18 cellular contexts compared by ENCODE assay signal in the genomic region with DNA sequence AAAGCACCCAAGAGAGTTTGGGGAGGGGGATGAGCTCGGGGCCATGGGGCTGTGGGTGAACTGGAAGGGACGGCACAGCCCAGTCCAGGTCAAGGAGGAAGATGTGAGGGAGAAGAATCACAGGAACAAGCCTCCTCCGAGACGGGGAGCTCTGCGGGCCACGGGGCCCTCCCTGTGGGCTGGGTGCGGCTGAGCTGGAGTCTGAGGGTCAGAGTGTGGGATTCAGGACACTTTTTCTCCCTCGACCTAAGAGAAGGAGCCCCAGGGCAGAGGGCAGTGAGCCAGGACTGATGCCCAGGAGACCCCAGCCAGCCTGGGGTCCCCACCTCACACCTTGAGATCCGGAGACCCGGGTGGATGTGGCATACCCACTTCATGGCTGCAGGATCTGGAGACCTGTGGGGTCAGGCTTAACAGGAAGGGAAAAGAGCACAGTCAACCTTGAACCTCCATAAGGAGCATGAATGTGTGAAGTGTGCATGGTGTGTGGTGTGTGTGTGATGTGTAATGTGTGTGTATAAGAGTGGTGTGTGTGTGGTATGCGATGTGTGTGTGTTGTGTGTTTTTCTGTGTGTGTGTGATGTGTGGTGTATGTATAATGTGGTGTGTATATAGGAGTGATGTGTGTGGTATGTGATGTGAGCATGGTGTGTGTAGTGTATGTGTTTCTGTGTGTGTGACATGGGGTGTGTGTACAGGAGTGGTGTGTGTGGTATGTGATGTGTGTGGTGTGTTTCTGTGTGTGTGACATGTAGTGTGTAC.
DNase-seq lines count a peak whose midpoint lies in the region; ATAC-seq and TF ChIP-seq lines count a peak whose summit lies in the region.
"Had no signal": no experiment of that assay in that cellular context is flagged by ENCODE, and none has a peak within 500 bp of the region (broad histone marks: within the 10 kb centered on the region; RNA-seq: fewer than 3 reads in every experiment).

No MANE protein-coding gene starts in this region.

- ATAC-seq in SK-N-SH treated with all-trans-retinoic acid at 6 μM for 48 hours (no peak), GM19328 (IDR thresholded peaks at IDR 0.05; ENCODE audit: unreplicated experiment) (no peak)
- ATAC-seq: GM12878, left colon had no signal

- POLR2A ChIA-PET in SK-N-SH (lab: Yijun Ruan, JAX): no interaction called here

- DNase-seq in SK-N-SH (peak; percentile 8), GM13977 (ENCODE audit: low spot score) (peak; percentile 2), lower leg skin (ENCODE audit: low spot score in 2 of 2) (peak; percentile 0 to 56), spleen (peak; percentile 39), CD1c-positive myeloid dendritic cell (ENCODE audit: extremely low spot score) (no peak), sigmoid colon (no peak)
- DNase-seq: activated CD4-positive, alpha-beta T cell treated with anti-CD3 and anti-CD28 coated beads for 4 hours; DMS79; GM23248; left colon; natural killer cell; NCI-H1105; NCI-H2081; OCI-M1 had no signal

- no peaks in the 10 kb centered on the region for H3K79me2 ChIP-seq in SK-N-SH (ENCODE audit: insufficient read depth)

- no peak overlapping the region for H3K4me2 ChIP-seq in SK-N-SH

- H3K36me3 ChIP-seq in SK-N-SH (replicated peaks in 1 of 2; ENCODE audit: control insufficient read depth in 1 of 2, insufficient read depth in 2 of 2, low read length in 1 of 2): no peaks in the 10 kb centered on the region
- no peaks in the 10 kb centered on the region for H3K36me3 ChIP-seq in spleen
- H3K36me3 ChIP-seq in sigmoid colon: no peaks in the 10 kb centered on the region

- WGBS in SK-N-SH (ENCODE audit: low lambda C conversion rate): 15% methylated on average over 11 of the region's 11 CpGs
- WGBS in lower leg skin, 2 donors: 70 to 72% methylated on average over 11 of the region's 11 CpGs
- 62 to 77% (median 72%) methylated on average over 11 of the region's 11 CpGs for WGBS in spleen, 5 donors
- 66 to 83% methylated on average over 11 of the region's 11 CpGs for WGBS in sigmoid colon, 2 donors

- H3K27me3 ChIP-seq in SK-N-SH (ENCODE audit: insufficient read depth) (0 out of 2 replicates have a peak, but pooled peaks cover 6% of the 10 kb centered on the region), spleen (replicated peaks in 1 of 7) (peaks cover 0 to 75% (median 6%) of the 10 kb centered on the region in 7 donors), sigmoid colon (peaks cover 0 to 50% (median 20%) of the 10 kb centered on the region in 3 donors)

- TF ChIP-seq POLR2A in lower leg skin (IDR thresholded peaks at IDR 0.05): no peak
- no peak for TF ChIP-seq POLR2A in spleen (IDR thresholded peaks at IDR 0.05)
- no peak for TF ChIP-seq POLR2A in sigmoid colon (IDR thresholded peaks at IDR 0.05)

- H3K27ac ChIP-seq in SK-N-SH (ENCODE audit: low read depth in 2 of 2, low read length in 1 of 2) (no peak overlapping the region), spleen (no peak overlapping the region), sigmoid colon (no peak overlapping the region)
- H3K27ac ChIP-seq: 22Rv1, GM23248 had no signal

- H3K9me3 ChIP-seq in SK-N-SH (no peaks in the 10 kb centered on the region), spleen (peaks cover 0 to 23% (median 16%) of the 10 kb centered on the region in 8 donors), sigmoid colon (peaks cover 0 to 10% (median 2%) of the 10 kb centered on the region in 4 donors)

- CTCF ChIA-PET in SK-N-SH (lab: Yijun Ruan, JAX): interaction anchor here (1.3 to 1.4 kb wide), 2 partner anchors 18 to 310 kb away, joined by 4 to 5 read pairs; no protein-coding TSS in a partner anchor

- H3K9me2 ChIP-seq in SK-N-SH: no peaks in the 10 kb centered on the region

- no peak overlapping the region for H3K4me3 ChIP-seq in SK-N-SH (ENCODE audit: low read depth in 2 of 2, low read length in 1 of 2)
- no peak overlapping the region for H3K4me3 ChIP-seq in lower leg skin (ENCODE audit: low read depth, poor library complexity, severe bottlenecking)
- H3K4me3 ChIP-seq in spleen: no peak overlapping the region
- H3K4me3 ChIP-seq in sigmoid colon: no peak overlapping the region
- H3K4me3 ChIP-seq: GM12878, GM23248 had no signal

- H3F3A ChIP-seq in SK-N-SH (replicated peaks; ENCODE audit: insufficient read depth): no peaks in the 10 kb centered on the region

- no peak overlapping the region for H3K9ac ChIP-seq in SK-N-SH
- H3K9ac ChIP-seq: GM23248 had no signal

- no peaks in the 10 kb centered on the region for H4K20me1 ChIP-seq in SK-N-SH (ENCODE audit: insufficient read depth)

- TF ChIP-seq EP300 in SK-N-SH (IDR thresholded peaks at IDR 0.05; ENCODE audit: borderline replicate concordance in 1 of 2, low read depth in 1 of 2, low read length in 1 of 2) (no peak), sigmoid colon (IDR thresholded peaks at IDR 0.05) (no peak)

- H3K4me1 ChIP-seq in SK-N-SH (ENCODE audit: control insufficient read depth in 1 of 2, insufficient read depth in 2 of 2, low read depth in 1 of 2, low read length in 1 of 2) (peaks cover 0 to 3% of the 10 kb centered on the region in 2 experiments; a peak in 1 of 4 replicates), spleen (no peaks in the 10 kb centered on the region), sigmoid colon (no peaks in the 10 kb centered on the region)

- TF ChIP-seq CTCF in SK-N-SH (IDR thresholded peaks at IDR 0.05) (no peak), GM13977 (IDR thresholded peaks at IDR 0.05; ENCODE audit: extremely low read depth, insufficient read depth, missing control alignments) (no peak), lower leg skin (IDR thresholded peaks at IDR 0.05) (peak in 1 of 3 donors; percentile 8), spleen (IDR thresholded peaks at IDR 0.05 in 8 of 11, conservative IDR thresholded peaks at IDR 0.05 in 3 of 11) (no peak), sigmoid colon (IDR thresholded peaks at IDR 0.05) (no peak)

- no peak overlapping the region for H2AFZ ChIP-seq in SK-N-SH (ENCODE audit: low read depth)
- H2AFZ ChIP-seq: GM23248 had no signal

- in situ Hi-C loops in GM13977 (cut with MboI; ENCODE audit: low pct_unique_long_range_greater_than_20kb, low sequenced_read_pairs, unreplicated experiment): no loop called here

- TF ChIP-seq RAD21 in SK-N-SH (IDR thresholded peaks at IDR 0.05; ENCODE audit: low read length): no peak

- intact Hi-C loops in lower leg skin (cut with DNase I; ENCODE audit: low total_unique reads): no loop called here
- intact Hi-C loops in spleen (cut with DNase I; ENCODE audit: low total_unique reads): no loop called here
- intact Hi-C loops in sigmoid colon (cut with DNase I): no loop called here

TF ChIP-seq in SK-N-SH, 30 proteins besides CTCF, POLR2A, EP300 and RAD21 (continues in another document):
- TF ChIP-seq YY1 (IDR thresholded peaks at IDR 0.05; ENCODE audit: low read depth): no peak
- TF ChIP-seq, protein P1, sequence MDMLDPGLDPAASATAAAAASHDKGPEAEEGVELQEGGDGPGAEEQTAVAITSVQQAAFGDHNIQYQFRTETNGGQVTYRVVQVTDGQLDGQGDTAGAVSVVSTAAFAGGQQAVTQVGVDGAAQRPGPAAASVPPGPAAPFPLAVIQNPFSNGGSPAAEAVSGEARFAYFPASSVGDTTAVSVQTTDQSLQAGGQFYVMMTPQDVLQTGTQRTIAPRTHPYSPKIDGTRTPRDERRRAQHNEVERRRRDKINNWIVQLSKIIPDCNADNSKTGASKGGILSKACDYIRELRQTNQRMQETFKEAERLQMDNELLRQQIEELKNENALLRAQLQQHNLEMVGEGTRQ (IDR thresholded peaks at IDR 0.05; ENCODE audit: borderline replicate concordance, low read depth, low read length): no peak
- TF ChIP-seq, protein P2, sequence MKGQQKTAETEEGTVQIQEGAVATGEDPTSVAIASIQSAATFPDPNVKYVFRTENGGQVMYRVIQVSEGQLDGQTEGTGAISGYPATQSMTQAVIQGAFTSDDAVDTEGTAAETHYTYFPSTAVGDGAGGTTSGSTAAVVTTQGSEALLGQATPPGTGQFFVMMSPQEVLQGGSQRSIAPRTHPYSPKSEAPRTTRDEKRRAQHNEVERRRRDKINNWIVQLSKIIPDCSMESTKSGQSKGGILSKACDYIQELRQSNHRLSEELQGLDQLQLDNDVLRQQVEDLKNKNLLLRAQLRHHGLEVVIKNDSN (IDR thresholded peaks at IDR 0.05; ENCODE audit: borderline replicate concordance, low read depth): no peak
- no peak for TF ChIP-seq CHD2 (IDR thresholded peaks at IDR 0.05; ENCODE audit: low read length, partially characterized antibody)
- no peak for TF ChIP-seq TAF1 (IDR thresholded peaks at IDR 0.05; ENCODE audit: borderline replicate concordance, low read depth, low read length)

TF ChIP-seq in SK-N-SH treated with all-trans-retinoic acid at 6 μM for 48 hours, 23 proteins besides CTCF, POLR2A, EP300 and RAD21 (continues in another document):
- TF ChIP-seq ESRRG (CRISPR knock-in tag; IDR thresholded peaks at IDR 0.05) (no peak), ISL1 (CRISPR knock-in tag; IDR thresholded peaks at IDR 0.05) (no peak)
- TF ChIP-seq, protein P3, sequence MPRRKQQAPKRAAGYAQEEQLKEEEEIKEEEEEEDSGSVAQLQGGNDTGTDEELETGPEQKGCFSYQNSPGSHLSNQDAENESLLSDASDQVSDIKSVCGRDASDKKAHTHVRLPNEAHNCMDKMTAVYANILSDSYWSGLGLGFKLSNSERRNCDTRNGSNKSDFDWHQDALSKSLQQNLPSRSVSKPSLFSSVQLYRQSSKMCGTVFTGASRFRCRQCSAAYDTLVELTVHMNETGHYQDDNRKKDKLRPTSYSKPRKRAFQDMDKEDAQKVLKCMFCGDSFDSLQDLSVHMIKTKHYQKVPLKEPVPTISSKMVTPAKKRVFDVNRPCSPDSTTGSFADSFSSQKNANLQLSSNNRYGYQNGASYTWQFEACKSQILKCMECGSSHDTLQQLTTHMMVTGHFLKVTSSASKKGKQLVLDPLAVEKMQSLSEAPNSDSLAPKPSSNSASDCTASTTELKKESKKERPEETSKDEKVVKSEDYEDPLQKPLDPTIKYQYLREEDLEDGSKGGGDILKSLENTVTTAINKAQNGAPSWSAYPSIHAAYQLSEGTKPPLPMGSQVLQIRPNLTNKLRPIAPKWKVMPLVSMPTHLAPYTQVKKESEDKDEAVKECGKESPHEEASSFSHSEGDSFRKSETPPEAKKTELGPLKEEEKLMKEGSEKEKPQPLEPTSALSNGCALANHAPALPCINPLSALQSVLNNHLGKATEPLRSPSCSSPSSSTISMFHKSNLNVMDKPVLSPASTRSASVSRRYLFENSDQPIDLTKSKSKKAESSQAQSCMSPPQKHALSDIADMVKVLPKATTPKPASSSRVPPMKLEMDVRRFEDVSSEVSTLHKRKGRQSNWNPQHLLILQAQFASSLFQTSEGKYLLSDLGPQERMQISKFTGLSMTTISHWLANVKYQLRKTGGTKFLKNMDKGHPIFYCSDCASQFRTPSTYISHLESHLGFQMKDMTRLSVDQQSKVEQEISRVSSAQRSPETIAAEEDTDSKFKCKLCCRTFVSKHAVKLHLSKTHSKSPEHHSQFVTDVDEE (CRISPR knock-in tag; IDR thresholded peaks at IDR 0.05): no peak

Comparison
In these comparisons a context has a peak if more than half of its experiments do, and no peak if none do; other contexts are left out.
1. DNase-seq: peak in SK-N-SH (single experiment), GM13977 (single experiment), lower leg skin (2 of 2) and spleen (single experiment); none in CD1c-positive myeloid dendritic cell (single experiment) and sigmoid colon (single experiment).